In the genomic region with DNA sequence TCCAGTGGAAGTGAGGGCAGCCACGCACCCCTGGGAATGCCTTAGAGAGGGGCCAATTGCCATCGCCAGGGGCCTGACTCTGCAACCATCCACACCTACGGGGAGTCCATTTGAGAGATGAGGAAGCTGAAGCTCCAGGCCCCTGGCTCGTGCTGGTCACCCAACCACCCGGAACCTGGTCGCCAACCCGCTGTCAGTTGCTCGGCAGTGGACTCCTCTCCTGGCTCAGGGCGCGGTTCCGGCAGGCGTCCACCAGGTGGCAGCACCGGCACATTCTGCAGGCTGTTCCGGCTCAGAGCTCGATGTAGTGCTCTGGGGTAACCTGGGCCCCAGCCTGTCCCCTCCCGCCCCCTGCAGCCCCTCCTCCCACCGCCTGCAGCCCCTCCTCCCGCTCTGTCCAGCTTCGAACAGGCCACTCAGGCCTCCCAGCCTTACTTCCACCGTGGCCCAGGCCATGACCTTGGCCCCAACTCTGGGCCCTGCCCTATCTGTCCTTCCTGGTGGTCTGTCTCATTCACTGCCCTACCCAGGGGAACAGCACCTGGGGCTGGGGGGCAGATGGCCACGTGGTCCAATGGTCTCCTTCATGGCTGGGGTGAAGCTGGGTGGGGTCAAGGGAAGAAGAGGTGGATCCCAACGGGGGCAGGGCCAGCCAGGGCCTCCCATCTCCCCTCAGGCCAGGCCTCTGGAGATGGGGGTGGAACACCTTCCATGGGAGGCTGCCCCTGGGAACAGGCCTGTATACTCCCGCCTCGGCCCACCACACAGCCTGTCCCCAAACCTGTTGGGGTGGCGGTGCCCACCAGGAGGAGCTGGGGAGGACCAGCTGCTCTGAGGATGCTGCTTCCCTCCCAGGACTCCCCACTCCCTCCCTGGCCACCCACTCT, we compare ENCODE assay signal across 8 cellular contexts. TPM values are rescaled to one million over a fixed set of nuclear protein-coding genes. Genes with fewer than 3 reads are reported as not detected.
DNase-seq lines count a peak whose midpoint lies in the region; ATAC-seq and TF ChIP-seq lines count a peak whose summit lies in the region.

No MANE protein-coding gene starts in this region.

- no peak overlapping the region for H3K27ac Mint-ChIP-seq in naive thymus-derived CD4-positive, alpha-beta T cell
- H3K27ac Mint-ChIP-seq in stimulated activated memory B cell treated with anti-CD40 and anti-IgM and Interleukin-4, amounts not matched to agents 10 μg/mL and 1 μg/mL and 100 μg/mL, for 72 hours = no peak overlapping the region

- no TSS peak for BruUV-seq in PC-9 (replicated peaks; lab: Mats Ljungman, UMichigan)

- peaks cover 29% of the 10 kb centered on the region for H3K36me3 ChIP-seq in HUES64 (ENCODE audit: insufficient read depth, low read length)
- no peaks in the 10 kb centered on the region; the same call in 1 of the 2 replicates for H3K36me3 ChIP-seq in PC-9 (ENCODE audit: low read depth)
- H3K36me3 ChIP-seq in naive thymus-derived CD4-positive, alpha-beta T cell (ENCODE audit: control insufficient read depth in 2 of 3, insufficient read depth in 3 of 3, low read length in 3 of 3) = peaks cover 0 to 32% (median 4%) of the 10 kb centered on the region in 3 experiments

- H3K36me3 Mint-ChIP-seq in naive thymus-derived CD4-positive, alpha-beta T cell = peaks cover 0 to 26% (median 7%) of the 10 kb centered on the region in 5 donors
- peaks cover 49% of the 10 kb centered on the region for H3K36me3 Mint-ChIP-seq in stimulated activated memory B cell treated with anti-CD40 and anti-IgM and Interleukin-4, amounts not matched to agents 10 μg/mL and 1 μg/mL and 100 μg/mL, for 72 hours

- peaks cover 0 to 4% (median 0%) of the 10 kb centered on the region in 11 donors for H3K9me3 Mint-ChIP-seq in naive thymus-derived CD4-positive, alpha-beta T cell
- H3K9me3 Mint-ChIP-seq in stimulated activated memory B cell treated with anti-CD40 and anti-IgM and Interleukin-4, amounts not matched to agents 10 μg/mL and 1 μg/mL and 100 μg/mL, for 72 hours = peaks cover 5% of the 10 kb centered on the region

- H3K4me3 ChIP-seq in HUES64 (ENCODE audit: low read length) = peak overlapping the region; percentile 24; the same call in 1 of the 2 replicates
- no peak overlapping the region for H3K4me3 ChIP-seq in PC-9
- no peak overlapping the region for H3K4me3 ChIP-seq in naive thymus-derived CD4-positive, alpha-beta T cell (ENCODE audit: low read length)

- H3K27me3 ChIP-seq in HUES64 (ENCODE audit: insufficient read depth, low read length) = no peaks in the 10 kb centered on the region
- H3K27me3 ChIP-seq in PC-9 (ENCODE audit: insufficient read depth, low read depth) = no peaks in the 10 kb centered on the region
- H3K27me3 ChIP-seq in naive thymus-derived CD4-positive, alpha-beta T cell (ENCODE audit: control insufficient read depth in 2 of 2, insufficient read depth in 2 of 2, low read length in 2 of 2) = no peaks in the 10 kb centered on the region

- CTCF ChIA-PET in PC-9 (lab: Charles Lee) = interaction anchor here (0.9 to 1.0 kb wide), 2 partner anchors 58 to 200 kb away, joined by 3 to 5 read pairs; no protein-coding TSS in a partner anchor
- CTCF ChIA-PET in naive thymus-derived CD4-positive, alpha-beta T cell (lab: Charles Lee) = interaction anchor here (0.6 to 1.9 kb wide), 13 partner anchors 10 to 148 kb away, joined by 3 to 26 read pairs (median 3); a partner anchor contains a TSS

- H3K4me1 Mint-ChIP-seq in naive thymus-derived CD4-positive, alpha-beta T cell = peaks cover 0 to 10% (median 2%) of the 10 kb centered on the region in 7 donors
- peaks cover 11% of the 10 kb centered on the region for H3K4me1 Mint-ChIP-seq in stimulated activated memory B cell treated with anti-CD40 and anti-IgM and Interleukin-4, amounts not matched to agents 10 μg/mL and 1 μg/mL and 100 μg/mL, for 72 hours

- H3K27ac ChIP-seq in HUES64 (ENCODE audit: low read depth, low read length) (no peak overlapping the region), PC-9 (no peak overlapping the region)
- no peak overlapping the region for H3K27ac ChIP-seq in naive thymus-derived CD4-positive, alpha-beta T cell (ENCODE audit: low read depth, low read length)

- peaks cover 5% of the 10 kb centered on the region; the same call in 1 of the 2 replicates for H3K4me1 ChIP-seq in HUES64 (ENCODE audit: insufficient read depth, low read length)
- peaks cover 3% of the 10 kb centered on the region; the same call in 1 of the 2 replicates for H3K4me1 ChIP-seq in PC-9 (replicated peaks; ENCODE audit: insufficient read depth)
- H3K4me1 ChIP-seq in naive thymus-derived CD4-positive, alpha-beta T cell (ENCODE audit: control insufficient read depth in 2 of 2, insufficient read depth in 2 of 2, low read length in 2 of 2) = no peaks in the 10 kb centered on the region

- no peak overlapping the region for H3K4me2 ChIP-seq in PC-9

- H2AFZ ChIP-seq in PC-9 = no peak overlapping the region

- H3K9ac ChIP-seq in HUES64 (ENCODE audit: low read depth, low read length) = peak overlapping the region; percentile 29; the same call in 1 of the 2 replicates

- no peaks in the 10 kb centered on the region for H4K20me1 ChIP-seq in PC-9 (ENCODE audit: insufficient read depth)

- H3K4me3 Mint-ChIP-seq in naive thymus-derived CD4-positive, alpha-beta T cell = peak overlapping the region in 1 of 10 donors; percentile 37
- H3K4me3 Mint-ChIP-seq in stimulated activated memory B cell treated with anti-CD40 and anti-IgM and Interleukin-4, amounts not matched to agents 10 μg/mL and 1 μg/mL and 100 μg/mL, for 72 hours = no peak overlapping the region

- H3K9me3 ChIP-seq in HUES64 (ENCODE audit: insufficient read depth, low read depth, low read length) = 0 out of 2 replicates have a peak, but pooled peaks cover 3% of the 10 kb centered on the region
- H3K9me3 ChIP-seq in PC-9 (ENCODE audit: insufficient read depth, low read depth) = no peaks in the 10 kb centered on the region
- peaks cover 0 to 4% (median 0%) of the 10 kb centered on the region in 3 experiments for H3K9me3 ChIP-seq in naive thymus-derived CD4-positive, alpha-beta T cell (ENCODE audit: control insufficient read depth in 2 of 3, low read length in 3 of 3)

- H3K9me2 ChIP-seq in PC-9 (ENCODE audit: insufficient read depth) = no peaks in the 10 kb centered on the region

- peaks cover 24% of the 10 kb centered on the region; the same call in 1 of the 2 replicates for H3F3A ChIP-seq in PC-9 (ENCODE audit: insufficient read depth, low read depth)

- intact Hi-C loops in PC-9 (cut with micrococcal nuclease; ENCODE audit: unreplicated experiment) = loop anchor here (1.0 to 5.0 kb wide), 2 partner anchors 58 to 279 kb away; no protein-coding TSS in a partner anchor
- intact Hi-C loops in naive thymus-derived CD4-positive, alpha-beta T cell (cut with micrococcal nuclease) = loop anchor here (1.0 to 5.0 kb wide), 7 partner anchors 15 to 277 kb away; a partner anchor contains a TSS

- POLR2A ChIA-PET in PC-9 (lab: Charles Lee; ENCODE audit: unreplicated experiment) = interaction anchor here (0.6 to 0.7 kb wide), 2 partner anchors 95 to 317 kb away, joined by 3 to 29 read pairs; no protein-coding TSS in a partner anchor
- POLR2A ChIA-PET in naive thymus-derived CD4-positive, alpha-beta T cell (lab: Charles Lee) = interaction anchor here (0.6 to 1.8 kb wide), 5 partner anchors 16 to 60 kb away, joined by 3 to 7 read pairs (median 4); a partner anchor contains a TSS

- H3K79me2 ChIP-seq in PC-9 (ENCODE audit: low read depth) = no peaks in the 10 kb centered on the region

- peak; percentile 53 to 64 for DNase-seq in AML-193 (lab: John Stamatoyannopoulos, UW)
- peak; percentile 90 for DNase-seq in GM19238 (ENCODE audit: insufficient read length, low spot score)
- DNase-seq in PC-9 = peak; percentile 64 to 82
- peak; percentile 94 for DNase-seq in activated T-cell treated with anti-CD3 and anti-CD28 coated beads, Interleukin-2, amount 50 U/mL, for 1 hour
- DNase-seq in fibroblast of gingiva (ENCODE audit: low read depth) = peak; percentile 70
- peak; percentile 78 to 96 (median 87) for DNase-seq in naive thymus-derived CD4-positive, alpha-beta T cell

- WGBS in HUES64 = 23% methylated on average over 25 of the region's 25 CpGs

- H3K27me3 Mint-ChIP-seq in naive thymus-derived CD4-positive, alpha-beta T cell = no peaks in the 10 kb centered on the region
- H3K27me3 Mint-ChIP-seq in stimulated activated memory B cell treated with anti-CD40 and anti-IgM and Interleukin-4, amounts not matched to agents 10 μg/mL and 1 μg/mL and 100 μg/mL, for 72 hours = no peaks in the 10 kb centered on the region

- ATAC-seq in naive thymus-derived CD4-positive, alpha-beta T cell = peak; percentile 96
- peak; percentile 91 for ATAC-seq in stimulated activated memory B cell treated with anti-CD40 and anti-IgM and Interleukin-4, amounts not matched to agents 10 μg/mL and 1 μg/mL and 100 μg/mL, for 72 hours

- TF ChIP-seq CTCF in PC-9 (conservative IDR thresholded peaks at IDR 0.05) = peak; percentile 81

RNA-seq across cellular contexts. Expression of a gene that starts 15.7 kb away (rescaled TPM):
- 136 TPM for polyA plus RNA-seq in HUES64 (2013, experiment 1 of 2)
- 121 TPM for polyA plus RNA-seq in HUES64 (2013, experiment 2 of 2)
- total RNA-seq in PC-9 (2021) = 85.8 and 116 TPM in 2 replicates
- 10 to 100 TPM; 61.4 to 97.7 (median 77.4) TPM for total RNA-seq in naive thymus-derived CD4-positive, alpha-beta T cell
- 100 to 1,000 TPM; 269 to 276 TPM for polyA plus RNA-seq in naive thymus-derived CD4-positive, alpha-beta T cell

RNA-seq across cellular contexts. Expression of a gene that starts 26.9 kb away (rescaled TPM):
- polyA plus RNA-seq in HUES64 (2013, experiment 1 of 2) = 42.6 TPM
- polyA plus RNA-seq in HUES64 (2013, experiment 2 of 2) = 50.8 TPM
- total RNA-seq in PC-9 (2021) = 107 and 144 TPM in 2 replicates
- 100 to 1,000 TPM in 1 of 5 experiments, 10 to 100 TPM in 4; 70.4 to 131 (median 88.9) TPM for total RNA-seq in naive thymus-derived CD4-positive, alpha-beta T cell
- 10 to 100 TPM in 1 of 2 donors, 1 to 10 TPM in 1; 6.8 to 12.3 TPM for polyA plus RNA-seq in naive thymus-derived CD4-positive, alpha-beta T cell

RNA-seq across cellular contexts. Expression of a gene that starts 32.2 kb away (rescaled TPM):
- polyA plus RNA-seq in HUES64 (2013, experiment 1 of 2) = 1.9 TPM
- 2.3 TPM for polyA plus RNA-seq in HUES64 (2013, experiment 2 of 2)
- 4.2 and 6.1 TPM in 2 replicates for total RNA-seq in PC-9 (2021)
- total RNA-seq in naive thymus-derived CD4-positive, alpha-beta T cell = 10 to 100 TPM in 1 of 5 experiments, 1 to 10 TPM in 4; 3.5 to 11.3 (median 5.5) TPM
- 1 to 10 TPM; 2.1 TPM for polyA plus RNA-seq in naive thymus-derived CD4-positive, alpha-beta T cell

RNA-seq across cellular contexts. Expression of a gene that starts 44.7 kb away (rescaled TPM):
- polyA plus RNA-seq in HUES64 (2013, experiment 1 of 2) = 5.6 TPM
- polyA plus RNA-seq in HUES64 (2013, experiment 2 of 2) = 9.2 TPM
- total RNA-seq in PC-9 (2021) = 5.8 and 11.5 TPM in 2 replicates
- 1 to 10 TPM in 4 of 5 experiments, under 1 TPM in 1; 0.73 to 4.8 (median 4.2) TPM for total RNA-seq in naive thymus-derived CD4-positive, alpha-beta T cell
- polyA plus RNA-seq in naive thymus-derived CD4-positive, alpha-beta T cell = 1 to 10 TPM; 1.1 to 1.8 TPM
